In the genomic region with DNA sequence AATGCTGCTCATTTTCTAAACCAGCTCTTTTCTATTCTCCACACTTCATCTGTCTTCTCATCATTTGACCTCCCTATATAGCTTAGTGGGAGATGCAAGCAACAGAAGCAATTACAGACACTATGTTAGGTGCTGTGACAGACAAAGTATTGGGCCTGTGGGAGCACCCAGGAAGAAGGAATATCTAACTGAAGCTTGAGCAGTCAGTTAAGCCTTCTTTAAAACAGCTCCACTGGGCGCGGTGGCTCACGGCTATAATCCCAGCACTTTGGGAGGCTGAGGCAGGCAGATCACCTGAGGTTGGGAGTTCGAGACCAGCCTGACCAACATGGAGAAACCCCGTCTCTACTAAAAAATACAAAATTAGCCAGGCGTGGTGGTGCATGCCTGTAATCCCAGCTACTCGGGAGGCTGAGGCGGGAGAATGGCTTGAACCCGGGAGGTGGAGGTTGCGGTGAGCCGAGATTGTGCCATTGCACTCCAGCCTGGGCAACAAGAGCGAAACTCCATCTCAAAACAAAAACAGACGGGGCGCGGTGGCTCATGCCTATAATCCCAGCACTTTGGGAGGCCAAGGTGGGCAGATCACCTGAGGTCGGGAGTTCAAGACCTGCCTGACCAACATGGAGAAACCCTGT, we compare ENCODE assay signal across 4 cellular contexts. TPM values are rescaled to one million over a fixed set of nuclear protein-coding genes. Genes with fewer than 3 reads are reported as not detected.
"Had no signal": no experiment of that assay in that cellular context is flagged by ENCODE, and none has a peak within 500 bp of the region (broad histone marks: within the 10 kb centered on the region; RNA-seq: fewer than 3 reads in every experiment).

No MANE protein-coding gene starts in this region.

RNA-seq across cellular contexts. Expression of a gene that starts 2.1 kb away (rescaled TPM):
- total RNA-seq: esophagus squamous epithelium, suprapubic skin, transverse colon, upper lobe of right lung had no signal
